In genomic region chr4:86600007-86600653, GRCh38 we compare ENCODE assay signal across 17 cellular contexts.
"Had no signal": no experiment of that assay in that cellular context is flagged by ENCODE, and none has a peak within 500 bp of the region (broad histone marks: within the 10 kb centered on the region; RNA-seq: fewer than 3 reads in every experiment).

No MANE protein-coding gene starts in this region.

- ATAC-seq: activated CD8-positive, alpha-beta T cell treated with anti-CD3 and anti-CD28 coated beads, Interleukin-2, amount 10 ng/mL, durations not matched to agents 7 days and 5 days; activated T-cell treated with anti-CD3 and anti-CD28 coated beads, Interleukin-2, amount 50 U/mL, for 4 hours; gastroesophageal sphincter; heart left ventricle; left ventricle myocardium superior; mucosa of descending colon had no signal

- H3K27ac ChIP-seq: coronary artery, gastroesophageal sphincter, heart left ventricle had no signal

- H3K9me3 ChIP-seq: gastroesophageal sphincter, heart left ventricle, mucosa of descending colon had no signal

- H3K27me3 ChIP-seq: gastroesophageal sphincter had no signal

- H3K36me3 ChIP-seq: gastroesophageal sphincter, heart left ventricle had no signal

- H3K4me3 ChIP-seq: coronary artery, gastroesophageal sphincter, heart left ventricle, mucosa of descending colon had no signal

- DNase-seq: activated CD4-positive, alpha-beta T cell treated with anti-CD3 and anti-CD28 coated beads, Interleukin-2, amount 10 ng/mL, durations not matched to agents 7 days and 5 days; activated CD8-positive, alpha-beta T cell treated with anti-CD3 and anti-CD28 coated beads, Interleukin-2, amount 10 ng/mL, durations not matched to agents 7 days and 5 days; activated effector memory CD4-positive, alpha-beta T cell treated with anti-CD3 and anti-CD28 coated beads, Interleukin-2, amount 50 U/mL, for 16 hours; activated naive CD4-positive, alpha-beta T cell treated with anti-CD3 and anti-CD28 coated beads, Interleukin-2, amount 50 U/mL, for 16 hours; activated T-cell treated with anti-CD3 and anti-CD28 coated beads, Interleukin-2, amount 50 U/mL, for 4 hours; aorta; heart left ventricle; kidney glomerular epithelial cell; left ventricle myocardium superior; mucosa of descending colon; naive B cell; stimulated activated CD4-positive, alpha-beta T cell treated with anti-CD3 and anti-CD28 coated beads, Interleukin-12 subunit alpha, Interleukin-12 subunit beta, amount 100 ng/mL, for 4 hours; stimulated activated CD4-positive, alpha-beta T cell treated with anti-CD3 and anti-CD28 coated beads, Interleukin-1b, Interleukin-23, amount 100 ng/mL, for 48 hours; stimulated activated CD8-positive, alpha-beta memory T cell treated with anti-CD3 and anti-CD28 coated beads, Interleukin-4, amount 100 ng/mL, for 48 hours; stimulated activated naive CD4-positive, alpha-beta T cell had no signal
